ENCODE assay signal across 2 cellular contexts in genomic region chr4:78265006-78265405, GRCh38.
TF ChIP-seq lines count a peak whose summit lies in the region.

No MANE protein-coding gene starts in this region.

TF ChIP-seq in HEK293, 187 proteins besides CTCF, POLR2A, EP300 and RAD21 (continued from another document):
- TF ChIP-seq PRDM10 (tag by site-specific recombination; IDR thresholded peaks at IDR 0.05) (no peak), ZBTB17 (tag by site-specific recombination; IDR thresholded peaks at IDR 0.05) (no peak)

TF ChIP-seq in GM12878, 131 proteins besides CTCF, POLR2A, EP300 and RAD21 (continued from another document):
- no peak for TF ChIP-seq CUX1 (IDR thresholded peaks at IDR 0.05; ENCODE audit: insufficient replicate concordance, low read depth, low read length)
- peak; percentile 34; the same call in 1 of the 2 replicates for TF ChIP-seq NR2F1 (conservative IDR thresholded peaks at IDR 0.05)
- TF ChIP-seq MEF2B (IDR thresholded peaks at IDR 0.05; ENCODE audit: partially characterized antibody, poor library complexity, severe bottlenecking) = peak; percentile 30
- TF ChIP-seq TARDBP (IDR thresholded peaks at IDR 0.05; ENCODE audit: borderline replicate concordance) = no peak
- no peak for TF ChIP-seq ZSCAN29 (IDR thresholded peaks at IDR 0.05)
